In the genomic region with DNA sequence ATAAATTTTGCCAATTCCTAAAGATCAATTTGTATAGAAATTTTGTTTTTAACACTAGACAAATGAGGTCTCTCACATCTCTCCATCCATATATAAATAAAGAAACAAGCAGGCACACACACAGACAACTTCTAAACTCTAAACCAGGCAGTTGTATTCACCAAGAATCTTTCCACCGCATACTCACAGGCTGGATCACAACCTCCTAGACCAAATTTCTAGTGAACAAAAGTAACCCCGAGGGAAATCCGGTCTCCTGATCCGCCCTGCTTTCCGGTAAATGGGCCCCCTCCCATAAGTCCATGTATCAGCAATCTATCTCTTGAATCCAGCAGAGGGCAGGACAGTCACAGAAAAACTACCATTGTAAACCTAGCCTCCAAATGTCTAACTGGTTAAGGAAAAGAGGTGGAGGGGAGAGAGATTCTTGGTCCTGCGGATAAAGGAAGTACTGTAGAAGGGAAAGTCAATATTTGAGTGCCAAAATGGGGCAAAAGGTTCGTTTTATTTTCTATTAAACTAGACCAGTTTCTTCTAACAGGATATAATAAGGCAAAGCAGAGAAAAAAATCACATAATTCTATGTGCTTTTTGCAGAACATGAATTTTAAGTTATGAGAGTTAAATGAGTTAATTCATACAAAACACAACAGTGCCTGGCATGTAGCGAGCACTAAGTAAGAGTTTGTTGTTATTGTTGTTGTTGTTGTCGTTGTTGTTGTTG, we compare ENCODE assay signal across 8 cellular contexts. TPM values are rescaled to one million over a fixed set of nuclear protein-coding genes. Genes with fewer than 3 reads are reported as not detected.
DNase-seq lines count a peak whose midpoint lies in the region; ATAC-seq and TF ChIP-seq lines count a peak whose summit lies in the region.

No MANE protein-coding gene starts in this region.

- H3K27me3 ChIP-seq in left lung = no peaks in the 10 kb centered on the region

- no peak overlapping the region for H3K4me3 ChIP-seq in left lung

- no peaks in the 10 kb centered on the region for H3K9me3 ChIP-seq in left lung

- DNase-seq in NCI-H446 (lab: John Stamatoyannopoulos, UW) = peak; percentile 78 to 87
- DNase-seq in activated CD4-positive, CD25-positive, alpha-beta regulatory T cell treated with anti-CD3 and anti-CD28 coated beads, Interleukin-2, amount 50 U/mL, for 72 hours = peak; percentile 41
- peak; percentile 88 for DNase-seq in dedifferentiated amniotic fluid mesenchymal stem cell (ENCODE audit: extremely low spot score)
- DNase-seq in left lung = no peak
- DNase-seq in stimulated activated CD4-positive, alpha-beta T cell treated with anti-CD3 and anti-CD28 coated beads, Interleukin-4, amount 100 ng/mL, for 1 hour = peak; percentile 34

- peaks cover 5 to 27% of the 10 kb centered on the region in 2 donors for H3K4me1 ChIP-seq in left lung

- H3K27ac ChIP-seq in left lung = peak overlapping the region; percentile 23 to 57

- ATAC-seq in HG03175 (IDR thresholded peaks at IDR 0.05; ENCODE audit: unreplicated experiment) = peak; percentile 29
- peak; percentile 75 for ATAC-seq in left lung
- no peak for ATAC-seq in HG02571 (IDR thresholded peaks at IDR 0.05; ENCODE audit: unreplicated experiment)

- intact Hi-C loops in left lung (cut with DNase I) = loop anchor here in 1 of 2 donors (10.0 kb wide), 2 partner anchors 94 to 144 kb away; no protein-coding TSS in a partner anchor

- H3K36me3 ChIP-seq in left lung = no peaks in the 10 kb centered on the region

- TF ChIP-seq CTCF in GM12874 (IDR thresholded peaks at IDR 0.05; ENCODE audit: insufficient read depth, low read depth, low read length) (peak; percentile 63), left lung (IDR thresholded peaks at IDR 0.05) (peak; percentile 51 to 72)

RNA-seq across cellular contexts. Expression of a gene that starts 4.8 kb away (rescaled TPM):
- 10 to 100 TPM; 17.3 to 19.0 TPM for total RNA-seq in left lung

RNA-seq across cellular contexts. Expression of a gene that starts 56.2 kb away (rescaled TPM):
- total RNA-seq in left lung = 100 to 1,000 TPM; 132 to 134 TPM

Comparison
In these comparisons a context has a peak if more than half of its experiments do, and no peak if none do; other contexts are left out.
1. DNase-seq: peak in NCI-H446 (2 of 2), activated CD4-positive, CD25-positive, alpha-beta regulatory T cell treated with anti-CD3 and anti-CD28 coated beads, Interleukin-2, amount 50 U/mL, for 72 hours (single experiment), dedifferentiated amniotic fluid mesenchymal stem cell (single experiment) and stimulated activated CD4-positive, alpha-beta T cell treated with anti-CD3 and anti-CD28 coated beads, Interleukin-4, amount 100 ng/mL, for 1 hour (single experiment); none in left lung (0 of 2).